ENCODE assay signal across 35 cellular contexts in the genomic region with DNA sequence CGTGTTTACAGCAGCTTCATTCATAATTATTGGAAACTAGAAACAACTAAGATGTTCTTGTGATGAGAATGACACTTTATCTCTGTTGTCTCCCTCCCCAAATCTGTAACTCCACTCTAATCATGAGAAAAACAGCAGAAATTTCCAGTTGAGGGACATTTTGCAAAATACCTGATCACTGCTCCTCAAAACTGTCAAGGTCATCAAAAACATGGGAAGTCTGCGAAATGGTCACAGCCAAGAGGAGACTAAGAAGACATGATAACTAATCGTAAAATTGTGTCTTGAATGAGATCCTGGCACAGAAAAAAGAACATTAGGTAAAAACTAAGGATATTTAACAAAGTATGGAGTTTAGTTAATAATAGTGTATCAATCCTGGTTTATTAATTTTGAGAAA.
"Had no signal": no experiment of that assay in that cellular context is flagged by ENCODE, and none has a peak within 500 bp of the region (broad histone marks: within the 10 kb centered on the region; RNA-seq: fewer than 3 reads in every experiment).

No MANE protein-coding gene starts in this region.

- DNase-seq: Karpas-422, Kasumi-1, MG63, MM.1S, MV-4-11, NCI-H1048, NCI-H1092, NCI-H1092 treated with DMSO at 0.1 percent for 48 hours, NCI-H1105, NCI-H1105 treated with DMSO at 0.1 percent for 48 hours, NCI-H1417, NCI-H1417 treated with DMSO at 0.1 percent for 48 hours, NCI-H1436, NCI-H1436 treated with DMSO at 0.1 percent for 48 hours, NCI-H146, NCI-H1694, NCI-H1694 treated with DMSO at 0.1 percent for 48 hours, NCI-H187, NCI-H187 treated with DMSO at 0.1 percent for 48 hours, NCI-H1930, NCI-H2029, NCI-H2029 treated with DMSO at 0.1 percent for 48 hours, NCI-H2081, NCI-H2081 treated with DMSO at 0.1 percent for 48 hours, NCI-H2107, NCI-H2171, NCI-H2171 treated with DMSO at 0.1 percent for 48 hours, NCI-H2227 treated with DMSO at 0.1 percent for 48 hours, NCI-H226, NCI-H345, NCI-H446, NCI-H446 treated with DMSO at 0.1 percent for 48 hours, NCI-H510A, NCI-H510A treated with DMSO at 0.1 percent for 48 hours, NCI-H524 had no signal

- H3K9me3 ChIP-seq: MG63 had no signal

- H3K27me3 ChIP-seq: MG63 had no signal

- H3K4me3 ChIP-seq: MG63 had no signal

- H3K36me3 ChIP-seq: MG63 had no signal
